ENCODE assay signal across 1 cellular context in genomic region chr3:179036626-179037300, GRCh38.
TF ChIP-seq lines count a peak whose summit lies in the region.

No MANE protein-coding gene starts in this region.

TF ChIP-seq in HepG2, 621 proteins besides CTCF, POLR2A, EP300 and RAD21:
- TF ChIP-seq TRIM24 (CRISPR knock-in tag; IDR thresholded peaks at IDR 0.05) (no peak), GRHL1 (CRISPR knock-in tag; conservative IDR thresholded peaks at IDR 0.05) (no peak), SNAPC5 (CRISPR knock-in tag; IDR thresholded peaks at IDR 0.05; ENCODE audit: borderline replicate concordance) (no peak), ZBTB34 (CRISPR knock-in tag; IDR thresholded peaks at IDR 0.05) (no peak), RBM22 (optimal IDR thresholded peaks at IDR 0.05; ENCODE audit: low read length) (no peak), PAF1 (CRISPR knock-in tag; IDR thresholded peaks at IDR 0.05) (no peak), ZNF580 (CRISPR knock-in tag; IDR thresholded peaks at IDR 0.05; ENCODE audit: borderline replicate concordance, low read depth) (no peak), ZNF484 (CRISPR knock-in tag; IDR thresholded peaks at IDR 0.05; ENCODE audit: borderline replicate concordance, low read depth) (no peak), ZNF720 (CRISPR knock-in tag; IDR thresholded peaks at IDR 0.05) (no peak), ZXDC (CRISPR knock-in tag; IDR thresholded peaks at IDR 0.05) (no peak), ZNF614 (CRISPR knock-in tag; IDR thresholded peaks at IDR 0.05; ENCODE audit: borderline replicate concordance) (no peak), ZNF124 (CRISPR knock-in tag; IDR thresholded peaks at IDR 0.05) (no peak), ZNF589 (CRISPR knock-in tag; conservative IDR thresholded peaks at IDR 0.05) (no peak), ZSCAN22 (CRISPR knock-in tag; IDR thresholded peaks at IDR 0.05) (no peak), ZNF562 (CRISPR knock-in tag; IDR thresholded peaks at IDR 0.05; ENCODE audit: borderline replicate concordance) (no peak), PAXIP1 (CRISPR knock-in tag; conservative IDR thresholded peaks at IDR 0.05) (no peak)
